ENCODE assay signal across 11 cellular contexts in the genomic region with DNA sequence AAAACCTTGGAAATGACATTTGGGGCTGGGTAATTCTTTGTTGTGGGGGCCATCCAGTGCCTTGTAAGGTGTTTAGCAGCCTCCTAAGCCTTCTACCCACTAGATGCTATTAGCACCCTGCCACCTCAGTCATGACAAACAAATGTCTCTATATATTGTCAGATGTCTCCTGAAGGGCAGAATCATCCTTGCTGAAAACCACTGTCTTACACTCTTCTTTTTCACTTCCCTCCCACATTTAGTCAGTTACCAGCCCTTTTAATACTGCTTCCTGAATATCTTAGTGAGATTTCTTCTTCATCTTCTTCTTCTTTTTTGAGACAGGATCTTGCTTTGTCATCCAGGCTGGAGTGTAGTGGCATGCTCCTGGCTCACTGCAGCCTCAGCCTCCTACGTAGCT. TPM values are rescaled to one million over a fixed set of nuclear protein-coding genes. Genes with fewer than 3 reads are reported as not detected.
DNase-seq lines count a peak whose midpoint lies in the region; ATAC-seq and TF ChIP-seq lines count a peak whose summit lies in the region.
"Had no signal": no experiment of that assay in that cellular context is flagged by ENCODE, and none has a peak within 500 bp of the region (broad histone marks: within the 10 kb centered on the region; RNA-seq: fewer than 3 reads in every experiment).

No MANE protein-coding gene starts in this region.

- no peaks in the 10 kb centered on the region for H3K9me3 ChIP-seq in cardiac muscle cell (ENCODE audit: low read depth)
- H3K9me3 ChIP-seq in heart left ventricle, result no peaks in the 10 kb centered on the region
- no peaks in the 10 kb centered on the region for H3K9me3 ChIP-seq in upper lobe of left lung
- H3K9me3 ChIP-seq in ovary, result no peaks in the 10 kb centered on the region
- H3K9me3 ChIP-seq: heart right ventricle had no signal

- H3K4me3 Mint-ChIP-seq in activated T-helper 2 cell treated with anti-CD3 and anti-CD28 coated beads, Interferon-gamma antibody, Interleukin-2, Interleukin-4, amounts not matched to agents 10 μg/mL and 5 μg/mL and 100 μg/mL, durations not matched to agents 14 hours and 24 hours and 36 hours (ENCODE audit: low read depth), result no peak overlapping the region

- H3K27me3 Mint-ChIP-seq in activated T-helper 2 cell treated with anti-CD3 and anti-CD28 coated beads, Interferon-gamma antibody, Interleukin-2, Interleukin-4, amounts not matched to agents 10 μg/mL and 5 μg/mL and 100 μg/mL, durations not matched to agents 14 hours and 24 hours and 36 hours (ENCODE audit: low read depth), result no peaks in the 10 kb centered on the region

- DNase-seq in cardiac muscle cell (ENCODE audit: low read depth in 1 of 2, low spot score in 1 of 2) (no peak), heart left ventricle (no peak), upper lobe of left lung (no peak), NCI-H1092 treated with DMSO at 0.1 percent for 48 hours (lab: John Stamatoyannopoulos, UW) (no peak), SW480 (ENCODE audit: low spot score) (no peak), ovary (no peak)
- no peak for DNase-seq in activated T-helper 2 cell treated with anti-CD3 and anti-CD28 coated beads, Interferon-gamma antibody, Interleukin-2, Interleukin-4, amounts not matched to agents 10 μg/mL and 5 μg/mL and 100 μg/mL, durations not matched to agents 14 hours and 24 hours and 36 hours (ENCODE audit: low spot score)
- DNase-seq: heart right ventricle had no signal

- peak overlapping the region; percentile 67 for H3K27ac ChIP-seq in cardiac muscle cell
- H3K27ac ChIP-seq in heart left ventricle, result peak overlapping the region in 5 of 12 donors; percentile 1 to 84 (median 28)
- peak overlapping the region in 3 of 4 donors; percentile 27 to 67 (median 56) for H3K27ac ChIP-seq in upper lobe of left lung
- H3K27ac ChIP-seq in ovary, result no peak overlapping the region
- H3K27ac ChIP-seq: C4-2B had no signal

- intact Hi-C loops in heart left ventricle (cut with DNase I) (loop anchor here in 2 of 10 donors (10.0 kb wide), 1 partner anchor 64 kb away; no protein-coding TSS in a partner anchor), ovary (cut with DNase I) (no loop called here)
- intact Hi-C loops in activated T-helper 2 cell treated with anti-CD3 and anti-CD28 coated beads, Interferon-gamma antibody, Interleukin-2, Interleukin-4, amounts not matched to agents 10 μg/mL and 5 μg/mL and 100 μg/mL, durations not matched to agents 14 hours and 24 hours and 36 hours (cut with micrococcal nuclease), result no loop called here

- ATAC-seq in heart left ventricle (no peak), HG03196 (IDR thresholded peaks at IDR 0.05; ENCODE audit: unreplicated experiment) (peak; percentile 81), upper lobe of left lung (ENCODE audit: low FRiP score in 2 of 2) (peak in 1 of 2 donors; percentile 49)

- H3K9me3 Mint-ChIP-seq in activated T-helper 2 cell treated with anti-CD3 and anti-CD28 coated beads, Interferon-gamma antibody, Interleukin-2, Interleukin-4, amounts not matched to agents 10 μg/mL and 5 μg/mL and 100 μg/mL, durations not matched to agents 14 hours and 24 hours and 36 hours, result no peaks in the 10 kb centered on the region

- peak overlapping the region; percentile 31 for H3K27ac Mint-ChIP-seq in activated T-helper 2 cell treated with anti-CD3 and anti-CD28 coated beads, Interferon-gamma antibody, Interleukin-2, Interleukin-4, amounts not matched to agents 10 μg/mL and 5 μg/mL and 100 μg/mL, durations not matched to agents 14 hours and 24 hours and 36 hours

- H3K4me1 ChIP-seq in cardiac muscle cell (ENCODE audit: low read depth) (peaks cover 15% of the 10 kb centered on the region), heart left ventricle (peaks cover 2 to 75% (median 60%) of the 10 kb centered on the region in 12 donors), upper lobe of left lung (peaks cover 26 to 63% (median 39%) of the 10 kb centered on the region in 4 donors), ovary (ENCODE audit: insufficient read depth) (peaks cover 10% of the 10 kb centered on the region)

- H3K36me3 Mint-ChIP-seq in activated T-helper 2 cell treated with anti-CD3 and anti-CD28 coated beads, Interferon-gamma antibody, Interleukin-2, Interleukin-4, amounts not matched to agents 10 μg/mL and 5 μg/mL and 100 μg/mL, durations not matched to agents 14 hours and 24 hours and 36 hours (ENCODE audit: low read depth), result peaks cover 13% of the 10 kb centered on the region

- H3K4me3 ChIP-seq in cardiac muscle cell (no peak overlapping the region), heart left ventricle (no peak overlapping the region), upper lobe of left lung (no peak overlapping the region), ovary (no peak overlapping the region)
- H3K4me3 ChIP-seq: heart right ventricle, skin epidermis had no signal

- H3K4me1 Mint-ChIP-seq in activated T-helper 2 cell treated with anti-CD3 and anti-CD28 coated beads, Interferon-gamma antibody, Interleukin-2, Interleukin-4, amounts not matched to agents 10 μg/mL and 5 μg/mL and 100 μg/mL, durations not matched to agents 14 hours and 24 hours and 36 hours (ENCODE audit: low read depth), result peaks cover 57% of the 10 kb centered on the region

- no peak for TF ChIP-seq CTCF in cardiac muscle cell (IDR thresholded peaks at IDR 0.05; ENCODE audit: low read depth, low read length)
- no peak for TF ChIP-seq CTCF in heart left ventricle (IDR thresholded peaks at IDR 0.05)
- no peak for TF ChIP-seq CTCF in upper lobe of left lung (IDR thresholded peaks at IDR 0.05)
- no peak for TF ChIP-seq CTCF in ovary (IDR thresholded peaks at IDR 0.05)

- no peaks in the 10 kb centered on the region for H3K36me3 ChIP-seq in cardiac muscle cell
- no peaks in the 10 kb centered on the region for H3K36me3 ChIP-seq in heart left ventricle
- H3K36me3 ChIP-seq in upper lobe of left lung, result no peaks in the 10 kb centered on the region
- H3K36me3 ChIP-seq in ovary, result no peaks in the 10 kb centered on the region
- H3K36me3 ChIP-seq: heart right ventricle had no signal

- no peaks in the 10 kb centered on the region for H3K27me3 ChIP-seq in cardiac muscle cell
- no peaks in the 10 kb centered on the region for H3K27me3 ChIP-seq in heart left ventricle
- no peaks in the 10 kb centered on the region for H3K27me3 ChIP-seq in upper lobe of left lung
- H3K27me3 ChIP-seq in ovary, result no peaks in the 10 kb centered on the region
- H3K27me3 ChIP-seq: heart right ventricle had no signal

- no peak for TF ChIP-seq POLR2A in heart left ventricle (IDR thresholded peaks at IDR 0.05)
- no peak for TF ChIP-seq POLR2A in upper lobe of left lung (IDR thresholded peaks at IDR 0.05)
- no peak for TF ChIP-seq POLR2A in ovary (IDR thresholded peaks at IDR 0.05)

- 76 to 88% (median 78%) methylated on average over 1 of the region's 1 CpG for WGBS in heart left ventricle, 4 donors
- 63 to 75% methylated on average over 1 of the region's 1 CpG for WGBS in upper lobe of left lung, 2 donors
- 88 to 96% (median 92%) methylated on average over 1 of the region's 1 CpG for WGBS in ovary, 3 donors

- TF ChIP-seq EP300 in upper lobe of left lung (IDR thresholded peaks at IDR 0.05), result no peak
- TF ChIP-seq EP300 in ovary (IDR thresholded peaks at IDR 0.05), result no peak

RNA-seq across cellular contexts. Expression of gene TNRC6B, which starts 33.1 kb away (rescaled TPM):
- 39.6 and 61.1 TPM in 2 replicates for total RNA-seq in cardiac muscle cell
- polyA plus RNA-seq in cardiac muscle cell, result 50.2 and 73.2 TPM in 2 replicates
- 10 to 100 TPM; 32.7 to 62.4 (median 41.1) TPM for total RNA-seq in heart left ventricle
- 10 to 100 TPM; 13.2 to 18.3 TPM for polyA plus RNA-seq in heart left ventricle
- 28.0 and 34.1 TPM in 2 replicates for total RNA-seq in activated T-helper 2 cell treated with anti-CD3 and anti-CD28 coated beads, Interferon-gamma antibody, Interleukin-2, Interleukin-4, amounts not matched to agents 10 μg/mL and 5 μg/mL and 100 μg/mL, durations not matched to agents 14 hours and 24 hours and 36 hours
- 100 to 1,000 TPM in 1 of 6 donors, 10 to 100 TPM in 5; 18.1 to 106 (median 60.3) TPM for total RNA-seq in upper lobe of left lung
- total RNA-seq in ovary, result 10 to 100 TPM; 34.8 to 52.1 (median 48.6) TPM
- 10 to 100 TPM in 1 of 2 donors, 1 to 10 TPM in 1; 9.4 to 11.2 TPM for polyA plus RNA-seq in ovary

Comparison
In these comparisons a context has a peak if more than half of its experiments do, and no peak if none do; other contexts are left out.
1. H3K27ac ChIP-seq: peak in cardiac muscle cell (single experiment) and upper lobe of left lung (3 of 4); none in ovary (0 of 2).